8 cellular contexts compared by ENCODE assay signal in the genomic region with DNA sequence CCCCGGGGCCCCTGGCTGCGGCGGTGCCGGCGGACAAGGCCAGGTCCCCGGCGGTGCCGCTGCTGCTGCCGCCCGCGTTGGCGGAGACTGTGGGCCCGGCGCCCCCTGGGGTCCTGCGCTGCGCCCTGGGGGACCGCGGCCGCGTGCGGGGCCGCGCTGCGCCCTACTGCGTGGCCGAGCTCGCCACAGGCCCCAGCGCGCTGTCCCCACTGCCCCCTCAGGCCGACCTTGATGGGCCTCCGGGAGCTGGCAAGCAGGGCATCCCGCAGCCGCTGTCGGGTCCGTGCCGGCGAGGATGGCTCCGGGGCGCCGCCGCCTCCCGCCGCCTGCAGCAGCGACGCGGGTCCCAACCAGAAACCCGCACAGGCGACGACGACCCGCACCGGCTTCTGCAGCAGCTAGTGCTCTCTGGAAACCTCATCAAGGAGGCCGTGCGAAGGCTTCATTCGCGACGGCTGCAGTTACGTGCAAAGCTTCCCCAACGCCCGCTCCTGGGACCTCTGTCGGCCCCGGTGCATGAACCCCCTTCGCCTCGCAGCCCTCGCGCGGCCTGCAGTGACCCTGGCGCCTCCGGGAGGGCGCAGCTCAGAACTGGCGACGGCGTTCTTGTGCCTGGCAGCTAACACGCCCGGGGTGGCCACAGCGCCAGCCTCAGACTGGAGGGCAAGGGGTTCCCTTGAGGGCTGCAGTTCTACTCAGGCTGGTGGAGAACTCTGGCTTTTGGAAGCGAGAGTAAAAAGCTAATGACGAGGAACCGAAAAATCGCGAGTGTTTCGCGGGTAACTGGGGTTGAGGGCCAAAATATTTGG. TPM values are rescaled to one million over a fixed set of nuclear protein-coding genes. Genes with fewer than 3 reads are reported as not detected.
DNase-seq lines count a peak whose midpoint lies in the region; ATAC-seq and TF ChIP-seq lines count a peak whose summit lies in the region.

No MANE protein-coding gene starts in this region.

- H3K4me3 ChIP-seq in Peyer's patch (peak overlapping the region; percentile 77 to 88 (median 83)), tibial artery (peak overlapping the region; percentile 84 to 85)

- H3K9me3 ChIP-seq in Peyer's patch, result no peaks in the 10 kb centered on the region
- no peaks in the 10 kb centered on the region for H3K9me3 ChIP-seq in tibial artery

- H3K36me3 ChIP-seq in Peyer's patch, result no peaks in the 10 kb centered on the region
- H3K36me3 ChIP-seq in tibial artery, result no peaks in the 10 kb centered on the region

- no peaks in the 10 kb centered on the region for H3K27me3 ChIP-seq in Peyer's patch
- H3K27me3 ChIP-seq in tibial artery, result no peaks in the 10 kb centered on the region

- in situ Hi-C loops in GM13977 (cut with MboI; ENCODE audit: low pct_unique_long_range_greater_than_20kb, low sequenced_read_pairs, unreplicated experiment), result no loop called here

- intact Hi-C loops in tibial artery (cut with DNase I; ENCODE audit: low total_unique reads), result no loop called here

- peak in 1 of 2 donors; percentile 18 for TF ChIP-seq POLR2A in Peyer's patch (IDR thresholded peaks at IDR 0.05)

- H3K27ac ChIP-seq in Peyer's patch, result peak overlapping the region; percentile 96 to 98 (median 97)
- peak overlapping the region; percentile 84 to 86 for H3K27ac ChIP-seq in tibial artery

- peak; percentile 35 for ATAC-seq in HG02885 (IDR thresholded peaks at IDR 0.05; ENCODE audit: poor library complexity, unreplicated experiment)

- peaks cover 0 to 28% (median 12%) of the 10 kb centered on the region in 4 donors for H3K4me1 ChIP-seq in Peyer's patch
- H3K4me1 ChIP-seq in tibial artery, result peaks cover 0 to 26% (median 20%) of the 10 kb centered on the region in 4 donors

- DNase-seq in GM13977 (ENCODE audit: low spot score) (peak; percentile 62), Peyer's patch (peak; percentile 77 to 88 (median 78)), activated gamma-delta T cell treated with Interleukin-2 at 50 U/mL for 16 hours (peak; percentile 64), globus pallidus (ENCODE audit: low spot score) (peak; percentile 67), nucleus accumbens (lab: John Stamatoyannopoulos, UW) (peak in 43 of 56 donors; percentile 6 to 74 (median 41)), tibial artery (peak in 1 of 2 donors; percentile 70), OCI-M2 (lab: John Stamatoyannopoulos, UW; ENCODE audit: unreplicated experiment) (no peak)

- TF ChIP-seq CTCF in GM13977 (IDR thresholded peaks at IDR 0.05; ENCODE audit: extremely low read depth, insufficient read depth, missing control alignments), result peak; percentile 11
- peak in 1 of 6 experiments; percentile 19 for TF ChIP-seq CTCF in Peyer's patch (IDR thresholded peaks at IDR 0.05)
- TF ChIP-seq CTCF in tibial artery (IDR thresholded peaks at IDR 0.05), result no peak

RNA-seq across cellular contexts. Expression of gene FRAT1, which starts 0.8 kb away (rescaled TPM):
- 1 to 10 TPM; 1.7 to 9.7 (median 6.9) TPM for total RNA-seq in Peyer's patch

RNA-seq across cellular contexts. Expression of gene FRAT2, which starts 14.7 kb away (rescaled TPM):
- 10 to 100 TPM; 19.0 to 31.7 (median 24.0) TPM for total RNA-seq in Peyer's patch

RNA-seq across cellular contexts. Expression of gene ARHGAP19, which starts 27.4 kb away (rescaled TPM):
- total RNA-seq in Peyer's patch, result 10 to 100 TPM in 1 of 4 donors, 1 to 10 TPM in 3; 4.9 to 28.9 (median 7.3) TPM
